ENCODE assay signal across 8 cellular contexts in the genomic region with DNA sequence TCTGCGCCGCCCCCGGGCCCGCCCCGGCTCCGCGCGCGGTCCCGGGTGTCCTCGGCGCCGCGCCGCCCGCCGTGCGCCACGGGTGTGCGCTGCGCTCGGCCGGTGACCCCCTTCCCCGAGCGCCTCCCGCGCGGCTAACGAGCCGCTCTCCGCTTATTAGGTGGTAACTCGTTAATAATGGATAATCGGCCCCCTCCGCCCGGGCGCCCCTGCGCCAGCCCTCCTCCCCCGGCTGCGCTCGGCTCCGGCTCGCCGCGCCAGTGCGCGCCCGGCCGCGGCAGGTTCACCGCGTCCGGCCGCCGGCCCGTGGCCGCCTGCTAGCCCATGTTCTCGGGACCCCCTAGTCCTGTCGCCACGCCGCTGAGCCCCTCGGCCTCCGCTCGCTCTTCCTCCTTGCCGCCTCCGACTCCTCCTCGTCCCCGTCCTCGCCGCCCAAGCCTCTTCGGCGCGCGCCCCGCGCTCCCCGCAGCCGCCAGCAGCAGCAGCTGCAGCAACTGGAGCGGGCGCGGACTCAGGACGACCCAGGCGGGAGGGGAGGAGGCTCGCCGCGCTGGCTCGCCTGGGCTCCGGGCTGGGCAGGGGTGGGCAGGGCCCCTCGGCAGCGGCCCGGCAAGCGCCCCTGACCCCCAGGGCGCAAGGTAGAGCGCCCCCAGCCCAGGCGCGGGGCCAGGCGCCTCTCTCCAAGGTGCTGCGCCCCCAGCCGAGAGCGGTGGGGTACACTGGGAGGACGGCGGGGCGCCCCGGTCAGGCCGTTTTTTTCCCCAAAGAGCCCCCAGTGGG. TPM values are rescaled to one million over a fixed set of nuclear protein-coding genes. Genes with fewer than 3 reads are reported as not detected.
A peak's percentile ranks its signal among the peaks of the same experiment; 100 is the strongest.
DNase-seq lines count a peak whose midpoint lies in the region; ATAC-seq, FAIRE-seq and TF ChIP-seq lines count a peak whose summit lies in the region.

No MANE protein-coding gene starts in this region.

- POLR2A ChIA-PET in GM12878 (lab: Charles Lee) = no interaction called here

- peak; percentile 52 for ATAC-seq in GM12878

- DNase-seq in GM12878 (ENCODE audit: low read depth, low spot score) = no peak
- peak; percentile 68 for DNase-seq in kidney
- peak; percentile 30 for DNase-seq in superior temporal gyrus (ENCODE audit: extremely low spot score)
- DNase-seq in activated CD4-positive, CD25-positive, alpha-beta regulatory T cell (lab: John Stamatoyannopoulos, UW) = no peak
- DNase-seq in COLO829 (ENCODE audit: low spot score) = no peak
- DNase-seq in pons (ENCODE audit: low spot score) = no peak

- 2% methylated on average over 43 of the region's 104 CpGs for WGBS in GM12878 (ENCODE audit: insufficient coverage, insufficient replicate concordance, low lambda C conversion rate, missing lambda C conversion rate)

- TF ChIP-seq CTCF in GM12878 (IDR thresholded peaks at IDR 0.05 in 2 of 3, conservative IDR thresholded peaks at IDR 0.05 in 1 of 3; ENCODE audit: control insufficient read depth in 2 of 3, extremely low read depth in 1 of 3, insufficient read depth in 1 of 3, low read depth in 3 of 3, low read length in 3 of 3) = no peak; a peak in 1 of 6 replicates
- no peak for TF ChIP-seq CTCF in kidney (IDR thresholded peaks at IDR 0.05; ENCODE audit: borderline replicate concordance, extremely low read depth, insufficient read depth)

- peak overlapping the region in 2 of 11 experiments; percentile 48 to 58; a peak in 2 of 22 replicates for H3K27ac ChIP-seq in BLaER1 treated with 17β-estradiol and CSF1 and Interleukin-3, amounts not matched to agents 10 nM and 100 nM
- H3K27ac ChIP-seq in HUES6 (ENCODE audit: low read depth, low read length) (no peak overlapping the region), GM12878 (ENCODE audit: control insufficient read depth, insufficient read depth) (no peak overlapping the region), kidney (ENCODE audit: low read depth in 2 of 2, low read length in 2 of 2) (no peak overlapping the region)

- TF ChIP-seq RAD21 in GM12878 (IDR thresholded peaks at IDR 0.05; ENCODE audit: insufficient read depth, low read depth, low read length) = no peak

- CTCF ChIA-PET in GM12878 (lab: Yijun Ruan, JAX) = interaction anchor here (0.6 to 21.5 kb wide), 17 partner anchors 9 to 470 kb away, joined by 3 to 532 read pairs (median 5); no protein-coding TSS in a partner anchor

- BruUV-seq in GM12878 (replicated peaks; lab: Mats Ljungman, UMichigan) = no TSS peak

- peaks cover 0 to 7% (median 0%) of the 10 kb centered on the region in 11 experiments; a peak in 1 of 22 replicates for H3K9me3 ChIP-seq in BLaER1 treated with 17β-estradiol and CSF1 and Interleukin-3, amounts not matched to agents 10 nM and 100 nM (replicated peaks in 1 of 11)
- H3K9me3 ChIP-seq in HUES6 (ENCODE audit: control insufficient read depth, insufficient read depth, low read depth, low read length) (no peaks in the 10 kb centered on the region), GM12878 (replicated peaks; ENCODE audit: control insufficient read depth, insufficient read depth, low read length) (no peaks in the 10 kb centered on the region), kidney (ENCODE audit: control insufficient read depth in 1 of 2, low read length in 2 of 2) (no peaks in the 10 kb centered on the region)

- H3K27me3 ChIP-seq in BLaER1 treated with 17β-estradiol and CSF1 and Interleukin-3, amounts not matched to agents 10 nM and 100 nM = peaks cover 79 to 83% (median 81%) of the 10 kb centered on the region in 11 experiments
- H3K27me3 ChIP-seq in HUES6 (ENCODE audit: control insufficient read depth, insufficient read depth, low read length) (peaks cover 81% of the 10 kb centered on the region), GM12878 (replicated peaks in 1 of 2; ENCODE audit: control insufficient read depth in 2 of 2, insufficient read depth in 2 of 2, low read length in 1 of 2) (no peaks in the 10 kb centered on the region; a peak in 1 of 4 replicates)

- H3K79me2 ChIP-seq in GM12878 (ENCODE audit: control insufficient read depth, insufficient read depth, low read length) = no peaks in the 10 kb centered on the region

- SMC1A ChIA-PET in GM12878 (lab: Charles Lee; ENCODE audit: uncharacterized antibody, unreplicated experiment) = interaction anchor here (1.0 to 13.9 kb wide), 14 partner anchors 37 to 471 kb away, joined by 3 to 291 read pairs (median 5); no protein-coding TSS in a partner anchor

- no peak for TF ChIP-seq POLR2A in GM12878 (IDR thresholded peaks at IDR 0.05; ENCODE audit: low read depth, low read length)

- RAD21 ChIA-PET in GM12878 (lab: Charles Lee; ENCODE audit: unreplicated experiment) = interaction anchor here (0.9 to 16.4 kb wide), 12 partner anchors 9 to 464 kb away, joined by 3 to 290 read pairs (median 6); no protein-coding TSS in a partner anchor

- H3K4me3 ChIP-seq in BLaER1 treated with 17β-estradiol and CSF1 and Interleukin-3, amounts not matched to agents 10 nM and 100 nM = peak overlapping the region; percentile 68 to 86 (median 74)
- H3K4me3 ChIP-seq in HUES6 (ENCODE audit: low read depth, low read length) (peak overlapping the region; percentile 77), GM12878 (no peak overlapping the region), kidney (ENCODE audit: low read length in 2 of 2) (no peak overlapping the region)

- H2AFZ ChIP-seq in GM12878 (ENCODE audit: control insufficient read depth, low read depth, low read length) = no peak overlapping the region

- H4K20me1 ChIP-seq in BLaER1 treated with 17β-estradiol and CSF1 and Interleukin-3, amounts not matched to agents 10 nM and 100 nM = peaks cover 0 to 32% (median 12%) of the 10 kb centered on the region in 11 experiments; a peak in 13 of 22 replicates
- no peaks in the 10 kb centered on the region for H4K20me1 ChIP-seq in GM12878 (ENCODE audit: control insufficient read depth, insufficient read depth)

- H3K36me3 ChIP-seq in BLaER1 treated with 17β-estradiol and CSF1 and Interleukin-3, amounts not matched to agents 10 nM and 100 nM = peaks cover 0 to 11% (median 0%) of the 10 kb centered on the region in 11 experiments; a peak in 1 of 22 replicates
- no peaks in the 10 kb centered on the region for H3K36me3 ChIP-seq in HUES6 (ENCODE audit: control insufficient read depth, insufficient read depth, low read length)
- no peaks in the 10 kb centered on the region for H3K36me3 ChIP-seq in GM12878 (ENCODE audit: control insufficient read depth in 2 of 2, insufficient read depth in 2 of 2, low read length in 1 of 2)
- no peaks in the 10 kb centered on the region for H3K36me3 ChIP-seq in kidney (ENCODE audit: control insufficient read depth in 1 of 2, insufficient read depth in 2 of 2, low read length in 2 of 2)

- peak overlapping the region; percentile 96 to 99 (median 98) for H3K4me2 ChIP-seq in BLaER1 treated with 17β-estradiol and CSF1 and Interleukin-3, amounts not matched to agents 10 nM and 100 nM
- peak overlapping the region; percentile 27; the same call in 1 of the 2 replicates for H3K4me2 ChIP-seq in GM12878 (ENCODE audit: control insufficient read depth, insufficient read depth)

- H3K9ac ChIP-seq in BLaER1 treated with 17β-estradiol and CSF1 and Interleukin-3, amounts not matched to agents 10 nM and 100 nM = peak overlapping the region in 10 of 11 experiments; percentile 39 to 80 (median 60); a peak in 20 of 22 replicates
- H3K9ac ChIP-seq in HUES6 (ENCODE audit: low read length) (no peak overlapping the region), GM12878 (ENCODE audit: control insufficient read depth, insufficient read depth, low read length) (no peak overlapping the region), kidney (ENCODE audit: low read length in 2 of 2) (no peak overlapping the region)

- in situ Hi-C loops in GM12878 (cut with MboI) = no loop called here

- peaks cover 17 to 36% (median 20%) of the 10 kb centered on the region in 10 experiments; a peak in 18 of 20 replicates for H3K4me1 ChIP-seq in BLaER1 treated with 17β-estradiol and CSF1 and Interleukin-3, amounts not matched to agents 10 nM and 100 nM
- H3K4me1 ChIP-seq in HUES6 (ENCODE audit: control insufficient read depth, insufficient read depth, low read length) (peaks cover 19% of the 10 kb centered on the region), GM12878 (ENCODE audit: control insufficient read depth, insufficient read depth, low read length) (no peaks in the 10 kb centered on the region), kidney (ENCODE audit: control insufficient read depth in 1 of 2, insufficient read depth in 1 of 2, low read depth in 1 of 2, low read length in 2 of 2) (no peaks in the 10 kb centered on the region)

- no peak for TF ChIP-seq EP300 in GM12878 (IDR thresholded peaks at IDR 0.05; ENCODE audit: borderline replicate concordance in 1 of 2, control insufficient read depth in 1 of 2, low read depth in 2 of 2, low read length in 2 of 2)

- intact Hi-C loops in GM12878 (cut with micrococcal nuclease; ENCODE audit: unreplicated experiment) = no loop called here
- intact Hi-C loops in kidney (cut with DNase I) = no loop called here

- FAIRE-seq in GM12878 (lab: Jason Lieb, UNC) (no peak), kidney (lab: Jason Lieb, UNC) (no peak)

TF ChIP-seq in GM12878, 131 proteins besides CTCF, POLR2A, EP300 and RAD21 (continues in another document):
- TF ChIP-seq BHLHE40 (IDR thresholded peaks at IDR 0.05; ENCODE audit: borderline replicate concordance in 1 of 2, low read depth in 2 of 2, low read length in 1 of 2) (peak in 1 of 2 experiments; percentile 27; a peak in 1 of 4 replicates), BACH1 (IDR thresholded peaks at IDR 0.05; ENCODE audit: borderline replicate concordance) (0 out of 2 replicates have a peak, but pooled peaks have one; percentile 27), NR2F1 (conservative IDR thresholded peaks at IDR 0.05) (peak; percentile 40; the same call in 1 of the 2 replicates), CBFB (IDR thresholded peaks at IDR 0.05; ENCODE audit: low read depth) (no peak)

RNA-seq across cellular contexts. Expression of a gene that starts 0.6 kb away (rescaled TPM):
- total RNA-seq in GM12878 (2013; cell fraction: nucleolus; rRNA removed) = 131 and 133 TPM in 2 replicates
- total RNA-seq in GM12878 (2014; rRNA removed) = 17.9 and 19.1 TPM in 2 replicates
- total RNA-seq in GM12878 (2014; rRNA removed; fragmentation: Illumina TruSeq; extraction: Trizol) = 20.0 and 22.4 TPM in 2 replicates
- total RNA-seq in GM12878 (2021) = 35.6 and 37.0 TPM in 2 replicates
- polyA plus RNA-seq in GM12878 (2011; ENCODE audit: low read depth) = 2.5 TPM
- polyA plus RNA-seq in GM12878 (2011; rRNA removed) = 7.4 and 10.6 TPM in 2 replicates
- 9.8 and 10.7 TPM in 2 replicates for polyA plus RNA-seq in GM12878 (2011; cell fraction: cytosol; rRNA removed)
- polyA plus RNA-seq in GM12878 (2011; cell fraction: nucleus; rRNA removed) = 25.2 and 26.9 TPM in 2 replicates
- polyA plus RNA-seq in GM12878 (2012) = 2.5 and 2.8 TPM in 2 replicates
- 22.5 and 28.1 TPM in 2 replicates for polyA plus RNA-seq in GM12878 (2014; fragmentation: Illumina TruSeq; extraction: Trizol)
- polyA plus RNA-seq in GM12878 (2014; fragmentation: Nextera tagmentation; extraction: Ambion mirVana) = 10 to 100 TPM in 1 of 2 experiments, 1 to 10 TPM in 1; 8.5 to 14.0 TPM
- polyA plus RNA-seq in GM12878 (2014; rRNA removed) = 40.7 and 48.2 TPM in 2 replicates
- 10 to 100 TPM; 72.5 to 77.0 TPM for polyA plus RNA-seq in GM12878 (2016; fragmentation: Nextera tagmentation; extraction: Ambion mirVana)
- polyA minus RNA-seq in GM12878 (2011; rRNA and poly(A)+ RNA removed) = 39.1 and 39.8 TPM in 2 replicates
- 2.8 and 4.3 TPM in 2 replicates for polyA minus RNA-seq in GM12878 (2011; cell fraction: cytosol; rRNA and poly(A)+ RNA removed)
- 48.6 and 74.1 TPM in 2 replicates for polyA minus RNA-seq in GM12878 (2011; cell fraction: nucleus; rRNA and poly(A)+ RNA removed)
- 8.9 TPM for total RNA-seq in kidney
- polyA plus RNA-seq in kidney (ENCODE audit: insufficient read depth, low read depth, low replicate concordance) = 4.2 TPM

Comparison
In these comparisons a context has a peak if more than half of its experiments do, and no peak if none do; other contexts are left out.
1. H3K4me3 ChIP-seq: peak in BLaER1 treated with 17β-estradiol and CSF1 and Interleukin-3, amounts not matched to agents 10 nM and 100 nM (10 of 10) and HUES6 (single experiment); none in GM12878 (single experiment) and kidney (0 of 2).
2. H3K9ac ChIP-seq: peak in BLaER1 treated with 17β-estradiol and CSF1 and Interleukin-3, amounts not matched to agents 10 nM and 100 nM (10 of 11); none in HUES6 (single experiment), GM12878 (single experiment) and kidney (0 of 2).
3. DNase-seq: peak in kidney (single experiment) and superior temporal gyrus (single experiment); none in GM12878 (single experiment), activated CD4-positive, CD25-positive, alpha-beta regulatory T cell (0 of 4), COLO829 (single experiment) and pons (single experiment).